18 cellular contexts compared by ENCODE assay signal in the genomic region with DNA sequence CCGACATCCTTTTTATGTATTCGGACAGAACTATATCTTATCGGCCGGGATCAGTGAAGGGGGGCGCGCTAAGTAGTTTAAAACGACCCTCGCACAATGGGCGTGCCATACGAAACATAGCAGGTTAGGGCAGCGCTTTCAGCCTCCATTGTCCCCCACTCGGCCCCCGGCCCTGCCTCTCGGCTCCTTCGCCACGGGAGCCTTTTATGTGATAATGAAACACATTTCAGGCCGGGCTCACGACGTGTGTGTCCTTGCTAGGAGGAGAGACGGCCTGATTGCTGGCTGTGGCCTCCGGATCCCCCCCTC. TPM values are rescaled to one million over a fixed set of nuclear protein-coding genes. Genes with fewer than 3 reads are reported as not detected.
DNase-seq lines count a peak whose midpoint lies in the region; ATAC-seq, FAIRE-seq and TF ChIP-seq lines count a peak whose summit lies in the region.
"Had no signal": no experiment of that assay in that cellular context is flagged by ENCODE, and none has a peak within 500 bp of the region (broad histone marks: within the 10 kb centered on the region; RNA-seq: fewer than 3 reads in every experiment).

No MANE protein-coding gene starts in this region.

- peak; percentile 88 for DNase-seq in H7
- no peak for DNase-seq in RWPE2 (ENCODE audit: low spot score)
- DNase-seq in HepG2 (ENCODE audit: low spot score) = no peak
- no peak for DNase-seq in gastrocnemius medialis
- no peak for DNase-seq in OCI-M2 (lab: John Stamatoyannopoulos, UW; ENCODE audit: unreplicated experiment)
- DNase-seq in NCI-H774 (lab: John Stamatoyannopoulos, UW) = no peak
- no peak for DNase-seq in NCI-H1105 (lab: John Stamatoyannopoulos, UW)
- DNase-seq in activated gamma-delta T cell treated with Interleukin-2 at 50 U/mL for 16 hours = no peak
- DNase-seq: DMS79 treated with DMSO at 0.1 percent for 48 hours; left ventricle myocardium superior; stimulated activated naive CD4-positive, alpha-beta T cell treated with Interleukin-2 at 50 U/mL for 16 hours had no signal

- peaks cover 27% of the 10 kb centered on the region for H4K20me1 ChIP-seq in HepG2 (ENCODE audit: insufficient read depth, low read length)

- H3K4me2 ChIP-seq in HepG2 (ENCODE audit: low read depth, low read length) = peak overlapping the region; percentile 85

- H3K9me3 ChIP-seq in RWPE2 (ENCODE audit: severe bottlenecking) = no peaks in the 10 kb centered on the region
- H3K9me3 ChIP-seq in HepG2 (ENCODE audit: low read length) = no peaks in the 10 kb centered on the region
- H3K9me3 ChIP-seq in gastrocnemius medialis = no peaks in the 10 kb centered on the region
- H3K9me3 ChIP-seq: neutrophil had no signal

- TF ChIP-seq EP300 in HepG2 (IDR thresholded peaks at IDR 0.05; ENCODE audit: low read depth in 2 of 2, low read length in 2 of 2) = no peak
- TF ChIP-seq EP300 in HepG2 (CRISPR knock-in tag; IDR thresholded peaks at IDR 0.05; ENCODE audit: borderline replicate concordance) = no peak

- no peaks in the 10 kb centered on the region for H3K4me1 ChIP-seq in RWPE2 (ENCODE audit: insufficient read depth, poor library complexity, severe bottlenecking)
- peaks cover 72% of the 10 kb centered on the region for H3K4me1 ChIP-seq in HepG2 (ENCODE audit: insufficient read depth, low read length)
- peaks cover 5 to 24% of the 10 kb centered on the region in 2 donors for H3K4me1 ChIP-seq in gastrocnemius medialis

- TF ChIP-seq POLR2A in HepG2 (IDR thresholded peaks at IDR 0.05; ENCODE audit: insufficient read depth in 1 of 2, low read depth in 2 of 2, low read length in 2 of 2) (no peak), gastrocnemius medialis (IDR thresholded peaks at IDR 0.05) (no peak)

- H2AFZ ChIP-seq in HepG2 (ENCODE audit: low read length) = no peak overlapping the region

- no TSS peak for BruUV-seq in HepG2 (replicated peaks; lab: Mats Ljungman, UMichigan)

- H3K4me3 ChIP-seq in H7 (ENCODE audit: insufficient read depth, low read depth, low read length) (peak overlapping the region; percentile 21; the same call in 1 of the 2 replicates), RWPE2 (ENCODE audit: severe bottlenecking) (peak overlapping the region; percentile 12), HepG2 (replicated peaks in 1 of 3; ENCODE audit: insufficient read depth in 1 of 3, low read depth in 2 of 3, low read length in 3 of 3) (peak overlapping the region in 1 of 3 experiments; percentile 93; a peak in 1 of 6 replicates), gastrocnemius medialis (peak overlapping the region in 3 of 4 donors; percentile 7 to 43 (median 18))
- H3K4me3 ChIP-seq: skin epidermis had no signal

- H3K27me3 ChIP-seq in H7 (ENCODE audit: control insufficient read depth, insufficient read depth, low read length) (peaks cover 97% of the 10 kb centered on the region), RWPE2 (ENCODE audit: insufficient read depth, poor library complexity, severe bottlenecking) (peaks cover 21% of the 10 kb centered on the region), HepG2 (ENCODE audit: control insufficient read depth in 1 of 2, insufficient read depth in 2 of 2, low read length in 2 of 2) (no peaks in the 10 kb centered on the region; a peak in 1 of 5 replicates), gastrocnemius medialis (peaks cover 87 to 96% (median 96%) of the 10 kb centered on the region in 3 donors)

- POLR2A ChIA-PET in HepG2 (lab: Yijun Ruan, JAX) = interaction anchor here (1.2 to 9.9 kb wide), 10 partner anchors 45 to 154 kb away, joined by 6 to 142 read pairs (median 14); no protein-coding TSS in a partner anchor

- H3K27ac ChIP-seq in RWPE2 (ENCODE audit: poor library complexity, severe bottlenecking) (no peak overlapping the region), HepG2 (ENCODE audit: extremely low read length, insufficient read depth, low read length) (peak overlapping the region; percentile 86), gastrocnemius medialis (no peak overlapping the region)
- H3K27ac ChIP-seq: neutrophil, skin epidermis, VCaP had no signal

- peak overlapping the region; percentile 94; the same call in 1 of the 2 replicates for H3K9ac ChIP-seq in HepG2 (ENCODE audit: insufficient read depth, low read depth, low read length)

- H3K36me3 ChIP-seq in H7 (replicated peaks; ENCODE audit: control insufficient read depth, insufficient read depth, low read length) (no peaks in the 10 kb centered on the region), RWPE2 (ENCODE audit: low read depth) (peaks cover 18% of the 10 kb centered on the region), HepG2 (replicated peaks in 1 of 2; ENCODE audit: control insufficient read depth in 1 of 2, insufficient read depth in 2 of 2, low read length in 2 of 2) (peaks cover 5 to 16% of the 10 kb centered on the region in 2 experiments; a peak in 3 of 5 replicates), gastrocnemius medialis (no peaks in the 10 kb centered on the region)
- H3K36me3 ChIP-seq: neutrophil had no signal

- CTCF ChIA-PET in HepG2 (lab: Yijun Ruan, JAX; ENCODE audit: low intra/inter-chr PET ratio, low total read pairs) = no interaction called here

- in situ Hi-C loops in HepG2 (cut with HindIII; ENCODE audit: extremely low pct_ligation_motif_present, low pct_unique_long_range_greater_than_20kb) (loop anchor here (5.0 to 10.0 kb wide), 3 partner anchors 67 to 1056 kb away; a partner anchor contains a TSS), gastrocnemius medialis (cut with MboI; ENCODE audit: low sequenced_read_pairs in 4 of 4) (loop anchor here in 3 of 4 donors (25.0 kb wide), 1 partner anchor 242 kb away; no protein-coding TSS in a partner anchor)

- no peak for FAIRE-seq in HepG2 (lab: Jason Lieb, UNC)
- FAIRE-seq: astrocyte had no signal

- TF ChIP-seq RAD21 in HepG2 (CRISPR knock-in tag; IDR thresholded peaks at IDR 0.05) = no peak

- ATAC-seq in RWPE2 (ENCODE audit: low read depth) (no peak), HepG2 (no peak), gastrocnemius medialis (no peak)
- ATAC-seq: HCT116, left ventricle myocardium superior had no signal

- TF ChIP-seq CTCF in RWPE2 (IDR thresholded peaks at IDR 0.05; ENCODE audit: poor library complexity, severe bottlenecking) (no peak), HepG2 (CRISPR knock-in tag; IDR thresholded peaks at IDR 0.05) (no peak), gastrocnemius medialis (IDR thresholded peaks at IDR 0.05 in 4 of 5, conservative IDR thresholded peaks at IDR 0.05 in 1 of 5) (no peak)

- 93% methylated on average over 21 of the region's 21 CpGs for WGBS in HepG2 (ENCODE audit: low lambda C conversion rate)

- H3K79me2 ChIP-seq in HepG2 (ENCODE audit: insufficient read depth, low read length) = peaks cover 85% of the 10 kb centered on the region

- intact Hi-C loops in HepG2 (cut with micrococcal nuclease; ENCODE audit: unreplicated experiment) = no loop called here
- intact Hi-C loops in gastrocnemius medialis (cut with DNase I; ENCODE audit: low total_unique reads) = no loop called here

TF ChIP-seq in HepG2, 621 proteins besides CTCF, POLR2A, EP300 and RAD21 (continues in another document):
- TF ChIP-seq ZNF296 (CRISPR knock-in tag; conservative IDR thresholded peaks at IDR 0.05) (peak; percentile 70; the same call in 1 of the 2 replicates), SRSF1 (optimal IDR thresholded peaks at IDR 0.05; ENCODE audit: low read depth, low read length) (peak; percentile 6), CENPX (CRISPR knock-in tag; IDR thresholded peaks at IDR 0.05) (no peak), ZNF431 (CRISPR knock-in tag; IDR thresholded peaks at IDR 0.05; ENCODE audit: borderline replicate concordance, low read depth) (0 out of 2 replicates have a peak, but pooled peaks have one; percentile 44), AGO2 (optimal IDR thresholded peaks at IDR 0.05; ENCODE audit: low read depth, low read length) (peak; percentile 5), HNRNPK (IDR thresholded peaks at IDR 0.05; ENCODE audit: low read depth, low read length, poor library complexity, severe bottlenecking) (peak; percentile 1), MTF1 (CRISPR knock-in tag; IDR thresholded peaks at IDR 0.05) (no peak), FOXP1 (IDR thresholded peaks at IDR 0.05) (no peak), FOXP1 (CRISPR knock-in tag; IDR thresholded peaks at IDR 0.05) (no peak), PLRG1 (conservative IDR thresholded peaks at IDR 0.05) (no peak)

RNA-seq across cellular contexts. Expression of a gene that starts 5.3 kb away (rescaled TPM):
- 6.4 and 19.3 TPM in 2 replicates for total RNA-seq in H7 (2014; rRNA removed; shearing (Covaris generic))
- total RNA-seq in HepG2 (2016; rRNA removed; fragmentation: Illumina TruSeq; extraction: Trizol) = 12.2 and 12.7 TPM in 2 replicates
- total RNA-seq in HepG2 (2016; cell fraction: cytosol; rRNA removed; fragmentation: Illumina TruSeq; extraction: Trizol; ENCODE audit: low read depth) = 4.6 and 4.9 TPM in 2 replicates
- 10.8 and 13.2 TPM in 2 replicates for total RNA-seq in HepG2 (2016; cell fraction: insoluble cytoplasmic fraction; rRNA removed; fragmentation: Illumina TruSeq; extraction: Trizol)
- total RNA-seq in HepG2 (2016; cell fraction: membrane; rRNA removed; fragmentation: Illumina TruSeq; extraction: Trizol) = 11.1 and 12.0 TPM in 2 replicates
- total RNA-seq in HepG2 (2016; cell fraction: nucleus; rRNA removed; fragmentation: Illumina TruSeq; extraction: Trizol) = 11.8 and 11.9 TPM in 2 replicates
- 8.8 and 12.2 TPM in 2 replicates for polyA plus RNA-seq in HepG2 (2011; rRNA removed)
- 5.0 and 7.0 TPM in 2 replicates for polyA plus RNA-seq in HepG2 (2011; cell fraction: cytosol; rRNA removed)
- 31.5 and 34.4 TPM in 2 replicates for polyA plus RNA-seq in HepG2 (2011; cell fraction: nucleus; rRNA removed)
- 33.6 and 38.4 TPM in 2 replicates for polyA plus RNA-seq in HepG2 (2012)
- polyA plus RNA-seq in HepG2 (2016; cell fraction: cytosol; fragmentation: Illumina TruSeq; extraction: Trizol; ENCODE audit: low read depth) = 4.4 TPM in 2 replicates
- 22.9 and 28.4 TPM in 2 replicates for polyA plus RNA-seq in HepG2 (2016; cell fraction: insoluble cytoplasmic fraction; fragmentation: Illumina TruSeq; extraction: Trizol; ENCODE audit: low read depth)
- 9.4 and 9.7 TPM in 2 replicates for polyA plus RNA-seq in HepG2 (2016; cell fraction: membrane; fragmentation: Illumina TruSeq; extraction: Trizol; ENCODE audit: low read depth)
- polyA plus RNA-seq in HepG2 (2016; cell fraction: nucleus; fragmentation: Illumina TruSeq; extraction: Trizol; ENCODE audit: insufficient read depth, low read depth) = 30.5 and 31.3 TPM in 2 replicates
- 12.8 TPM in 1 of 2 replicates, not detected in the other for polyA minus RNA-seq in HepG2 (2011; rRNA and poly(A)+ RNA removed; ENCODE audit: low replicate concordance)
- 12.6 and 15.2 TPM in 2 replicates for polyA minus RNA-seq in HepG2 (2011; cell fraction: cytosol; rRNA and poly(A)+ RNA removed)
- 6.7 and 9.3 TPM in 2 replicates for polyA minus RNA-seq in HepG2 (2011; cell fraction: nucleus; rRNA and poly(A)+ RNA removed)
- total RNA-seq in gastrocnemius medialis = under 1 TPM in 2 of 4 donors, not detected in 2; 0.42 to 0.72 TPM
- total RNA-seq: astrocyte, dermis microvascular lymphatic vessel endothelial cell, left ventricle myocardium superior had no signal
- polyA plus RNA-seq: IgD-negative memory B cell had no signal
